1 cellular context compared by ENCODE assay signal in genomic region chr3:128748527-128748926, GRCh38.
TF ChIP-seq lines count a peak whose summit lies in the region.

No MANE protein-coding gene starts in this region.

TF ChIP-seq in GM12878, 131 proteins besides CTCF, POLR2A, EP300 and RAD21 (continued from another document):
- TF ChIP-seq MYC (IDR thresholded peaks at IDR 0.05; ENCODE audit: insufficient read depth, insufficient read length, insufficient replicate concordance, low read length, severe bottlenecking): no peak
- TF ChIP-seq MTA2 (IDR thresholded peaks at IDR 0.05; ENCODE audit: low read depth): no peak
- TF ChIP-seq YY1 (IDR thresholded peaks at IDR 0.05; ENCODE audit: low read depth, low read length): no peak
- no peak for TF ChIP-seq ZNF207 (IDR thresholded peaks at IDR 0.05; ENCODE audit: borderline replicate concordance)
- TF ChIP-seq KLF5 (IDR thresholded peaks at IDR 0.05; ENCODE audit: partially characterized antibody): no peak
- TF ChIP-seq ZZZ3 (IDR thresholded peaks at IDR 0.05; ENCODE audit: control insufficient read depth, insufficient read length, low read depth): no peak
- no peak for TF ChIP-seq ZBTB40 (IDR thresholded peaks at IDR 0.05; ENCODE audit: borderline replicate concordance)
TF ChIP-seq in GM12878: peak in this region for 0.
